In the genomic region with DNA sequence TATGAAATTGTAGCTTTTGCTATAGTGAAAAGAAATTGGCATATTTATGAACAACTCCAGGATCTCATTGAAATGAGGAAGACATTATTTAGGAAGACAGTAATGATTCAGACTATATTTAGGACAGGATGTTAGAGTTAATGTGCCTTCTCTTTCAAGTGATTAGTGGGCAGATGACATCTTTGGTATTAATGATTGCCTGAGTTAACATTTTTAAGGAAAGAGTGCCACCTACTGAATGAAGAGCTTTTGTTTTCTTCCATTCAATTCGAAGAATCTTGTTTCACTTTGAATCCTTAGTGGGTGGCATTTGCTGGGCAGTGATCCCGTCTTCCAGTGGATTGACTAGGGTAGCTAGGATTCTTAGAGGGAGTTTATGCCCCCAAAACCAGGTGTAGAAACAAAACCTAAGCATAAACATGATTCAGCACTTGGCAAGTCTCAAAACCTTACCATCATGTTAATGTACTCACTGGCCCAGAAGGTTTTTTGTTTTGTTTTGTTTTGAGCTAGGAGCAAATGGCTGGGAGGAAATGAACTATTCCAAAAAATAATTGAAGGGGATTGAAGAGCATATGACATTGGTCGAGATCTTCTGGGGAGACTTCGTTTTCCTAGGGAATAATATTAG, we compare ENCODE assay signal across 8 cellular contexts. TPM values are rescaled to one million over a fixed set of nuclear protein-coding genes. Genes with fewer than 3 reads are reported as not detected.
A peak's percentile ranks its signal among the peaks of the same experiment; 100 is the strongest.
DNase-seq lines count a peak whose midpoint lies in the region; ATAC-seq and TF ChIP-seq lines count a peak whose summit lies in the region.

No MANE protein-coding gene starts in this region.

- H3K27ac ChIP-seq in ACC112 (ENCODE audit: low read depth, low read length) (peak overlapping the region; percentile 34; the same call in 1 of the 2 replicates), dorsolateral prefrontal cortex (peak overlapping the region in 13 of 59 donors; percentile 3 to 63 (median 20))

- H3K27me3 ChIP-seq in ACC112 (ENCODE audit: insufficient read depth, low read length) (no peaks in the 10 kb centered on the region), dorsolateral prefrontal cortex (no peaks in the 10 kb centered on the region)

- H3K36me3 ChIP-seq in ACC112 (ENCODE audit: insufficient read depth, low read length): no peaks in the 10 kb centered on the region

- peaks cover 36% of the 10 kb centered on the region for H3K79me2 ChIP-seq in ACC112 (ENCODE audit: control insufficient read depth, insufficient read depth, low read length, unreplicated experiment)

- ATAC-seq in HG03378 (IDR thresholded peaks at IDR 0.05; ENCODE audit: unreplicated experiment) (peak; percentile 68), GM21825 (IDR thresholded peaks at IDR 0.05; ENCODE audit: unreplicated experiment) (no peak), HG02970 (IDR thresholded peaks at IDR 0.05; ENCODE audit: low FRiP score, unreplicated experiment) (no peak)

- H3K4me3 ChIP-seq in ACC112 (ENCODE audit: low read depth, low read length): peak overlapping the region; percentile 67
- peak overlapping the region in 25 of 59 donors; percentile 3 to 47 (median 27) for H3K4me3 ChIP-seq in dorsolateral prefrontal cortex

- H3K4me1 ChIP-seq in ACC112 (ENCODE audit: control insufficient read depth, insufficient read depth, low read length, unreplicated experiment): peaks cover 6% of the 10 kb centered on the region

- intact Hi-C loops in dorsolateral prefrontal cortex (cut with DNase I): loop anchor here (1.0 to 5.0 kb wide), 3 partner anchors 568 to 841 kb away; no protein-coding TSS in a partner anchor

- peak; percentile 52 to 91 (median 73) for TF ChIP-seq CTCF in dorsolateral prefrontal cortex (IDR thresholded peaks at IDR 0.05 in 54 of 56, conservative IDR thresholded peaks at IDR 0.05 in 2 of 56; ENCODE audit: low read depth in 1 of 56, partially characterized antibody in 56 of 56)

- peak overlapping the region; percentile 91 for H2AFZ ChIP-seq in ACC112 (ENCODE audit: low read length, unreplicated experiment)

- DNase-seq in GDM1 (lab: John Stamatoyannopoulos, UW) (peak; percentile 25), RPMI7951 (ENCODE audit: low read depth) (peak; percentile 73), dorsolateral prefrontal cortex (no peak), middle frontal gyrus (ENCODE audit: extremely low spot score, low spot score) (peak; percentile 75)

RNA-seq across cellular contexts. Expression of a gene that starts 23.2 kb away (rescaled TPM):
- total RNA-seq in RPMI7951 (2014; rRNA removed; shearing (Covaris generic)): 12.1 and 14.2 TPM in 2 replicates
- 10 to 100 TPM in 7 of 120 experiments, 1 to 10 TPM in 113; 4.9 to 12.5 (median 7.8) TPM for total RNA-seq in dorsolateral prefrontal cortex

Comparison
In these comparisons a context has a peak if more than half of its experiments do, and no peak if none do; other contexts are left out.
1. DNase-seq: peak in GDM1 (single experiment), RPMI7951 (single experiment) and middle frontal gyrus (single experiment); none in dorsolateral prefrontal cortex (0 of 10).